Comparison of ENCODE assay signal across 8 cellular contexts in the genomic region with DNA sequence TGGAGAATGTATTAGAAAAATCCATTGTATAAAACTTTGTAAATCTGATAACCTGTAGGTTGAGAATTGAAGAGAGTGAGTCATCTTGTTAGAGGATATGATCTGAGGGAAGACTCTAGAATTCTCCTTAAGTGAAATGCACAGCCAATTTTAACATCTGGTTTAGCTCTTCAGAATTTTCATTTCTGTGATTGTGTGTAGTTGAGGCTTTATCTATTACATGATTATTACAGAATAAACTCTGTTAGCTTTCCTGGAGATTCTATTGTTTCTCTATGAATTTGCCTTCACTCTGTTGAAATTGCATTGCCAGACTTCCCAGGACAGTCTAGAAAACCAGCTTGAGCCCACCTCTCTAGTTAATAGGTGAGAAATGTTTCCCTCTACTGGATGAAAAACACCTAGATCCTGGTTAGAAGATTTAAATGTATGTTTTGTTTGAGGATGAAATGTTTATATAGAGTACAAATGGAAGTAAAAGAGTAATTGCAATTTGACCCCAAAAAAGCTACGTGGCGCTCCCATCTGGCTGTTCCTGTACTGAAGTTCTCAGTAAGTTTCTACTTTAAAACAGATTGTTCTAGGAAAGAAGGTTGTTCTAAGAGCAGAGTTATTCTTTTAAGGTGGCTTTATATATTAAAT. TPM values are rescaled to one million over a fixed set of nuclear protein-coding genes. Genes with fewer than 3 reads are reported as not detected.
A peak's percentile ranks its signal among the peaks of the same experiment; 100 is the strongest.
DNase-seq lines count a peak whose midpoint lies in the region; ATAC-seq and TF ChIP-seq lines count a peak whose summit lies in the region.

No MANE protein-coding gene starts in this region.

- H3K4me1 Mint-ChIP-seq in activated CD8-positive, alpha-beta T cell treated with anti-CD3 and anti-CD28 coated beads, Interleukin-2, amount 10 ng/mL, durations not matched to agents 7 days and 5 days (ENCODE audit: low read depth): peaks cover 47% of the 10 kb centered on the region

- no peak overlapping the region for H3K27ac ChIP-seq in iPS-18a (ENCODE audit: low read length)
- H3K27ac ChIP-seq in thoracic aorta: peak overlapping the region; percentile 29 to 91

- peak overlapping the region; percentile 99 for H3K4me3 Mint-ChIP-seq in activated CD8-positive, alpha-beta T cell treated with anti-CD3 and anti-CD28 coated beads, Interleukin-2, amount 10 ng/mL, durations not matched to agents 7 days and 5 days

- H3K9ac ChIP-seq in iPS-18a (ENCODE audit: low read length): peak overlapping the region; percentile 84

- DNase-seq in DMS153 (lab: John Stamatoyannopoulos, UW) (peak; percentile 41), thoracic aorta (ENCODE audit: low spot score) (no peak), OCI-M2 (lab: John Stamatoyannopoulos, UW; ENCODE audit: unreplicated experiment) (no peak), GF-D8 (lab: John Stamatoyannopoulos, UW) (no peak)
- DNase-seq in Jurkat, Clone E6-1 (ENCODE audit: low read depth, low spot score): peak; percentile 24
- no peak for DNase-seq in activated CD8-positive, alpha-beta T cell treated with anti-CD3 and anti-CD28 coated beads, Interleukin-2, amount 10 ng/mL, durations not matched to agents 7 days and 5 days

- H3K9me3 ChIP-seq in iPS-18a (ENCODE audit: control insufficient read depth, low read depth, low read length) (no peaks in the 10 kb centered on the region), thoracic aorta (no peaks in the 10 kb centered on the region)

- no peak overlapping the region for H3K4me3 ChIP-seq in Jurkat, Clone E6-1 (ENCODE audit: low read length)
- H3K4me3 ChIP-seq in iPS-18a (ENCODE audit: low read length) (peak overlapping the region; percentile 88), thoracic aorta (peak overlapping the region; percentile 86)

- H3K36me3 ChIP-seq in iPS-18a (ENCODE audit: control insufficient read depth, low read depth, low read length) (no peaks in the 10 kb centered on the region), thoracic aorta (no peaks in the 10 kb centered on the region)

- H3K4me1 ChIP-seq in iPS-18a (ENCODE audit: control insufficient read depth, low read depth, low read length) (peaks cover 33% of the 10 kb centered on the region), thoracic aorta (ENCODE audit: control insufficient read depth in 1 of 2, low read depth in 2 of 2) (peaks cover 23 to 54% of the 10 kb centered on the region in 2 donors)

- H3K27me3 ChIP-seq in iPS-18a (ENCODE audit: control insufficient read depth, insufficient read depth, low read length) (no peaks in the 10 kb centered on the region), thoracic aorta (replicated peaks; ENCODE audit: insufficient read depth) (no peaks in the 10 kb centered on the region)

- POLR2A ChIA-PET in activated CD8-positive, alpha-beta T cell treated with anti-CD3 and anti-CD28 coated beads, Interleukin-2, amount 10 ng/mL, durations not matched to agents 7 days and 5 days (lab: Charles Lee): interaction anchor here (0.7 kb wide), 1 partner anchor 194 kb away, joined by 4 read pairs; no protein-coding TSS in a partner anchor

- ATAC-seq in activated CD8-positive, alpha-beta T cell treated with anti-CD3 and anti-CD28 coated beads, Interleukin-2, amount 10 ng/mL, durations not matched to agents 7 days and 5 days: no peak
- no peak for ATAC-seq in thoracic aorta (ENCODE audit: insufficient number of reproducible peaks, low FRiP score, low read depth)
- no peak for ATAC-seq in HG03469 (IDR thresholded peaks at IDR 0.05; ENCODE audit: unreplicated experiment)

- H3K27me3 Mint-ChIP-seq in activated CD8-positive, alpha-beta T cell treated with anti-CD3 and anti-CD28 coated beads, Interleukin-2, amount 10 ng/mL, durations not matched to agents 7 days and 5 days (ENCODE audit: low read depth): no peaks in the 10 kb centered on the region

- H3K36me3 Mint-ChIP-seq in activated CD8-positive, alpha-beta T cell treated with anti-CD3 and anti-CD28 coated beads, Interleukin-2, amount 10 ng/mL, durations not matched to agents 7 days and 5 days (ENCODE audit: low read depth): peaks cover 28% of the 10 kb centered on the region

- peak overlapping the region; percentile 62 for H3K27ac Mint-ChIP-seq in activated CD8-positive, alpha-beta T cell treated with anti-CD3 and anti-CD28 coated beads, Interleukin-2, amount 10 ng/mL, durations not matched to agents 7 days and 5 days

- TF ChIP-seq CTCF in thoracic aorta (IDR thresholded peaks at IDR 0.05): no peak

- CTCF ChIA-PET in activated CD8-positive, alpha-beta T cell treated with anti-CD3 and anti-CD28 coated beads, Interleukin-2, amount 10 ng/mL, durations not matched to agents 7 days and 5 days (lab: Charles Lee): interaction anchor here (0.7 to 5.3 kb wide), 31 partner anchors 10 to 722 kb away, joined by 3 to 54 read pairs (median 4); no protein-coding TSS in a partner anchor

- no peaks in the 10 kb centered on the region for H3K9me3 Mint-ChIP-seq in activated CD8-positive, alpha-beta T cell treated with anti-CD3 and anti-CD28 coated beads, Interleukin-2, amount 10 ng/mL, durations not matched to agents 7 days and 5 days (ENCODE audit: insufficient read depth)

RNA-seq across cellular contexts. Expression of a gene that starts 2.9 kb away (rescaled TPM):
- 22.1 TPM for polyA plus RNA-seq in Jurkat, Clone E6-1 (2012; ENCODE audit: insufficient read depth, insufficient read length)
- 10 to 100 TPM; 56.3 to 61.0 TPM for total RNA-seq in activated CD8-positive, alpha-beta T cell treated with anti-CD3 and anti-CD28 coated beads, Interleukin-2, amount 10 ng/mL, durations not matched to agents 7 days and 5 days
- 100 to 1,000 TPM in 1 of 2 donors, 10 to 100 TPM in 1; 91.1 to 178 TPM for total RNA-seq in thoracic aorta

Comparison
In these comparisons a context has a peak if more than half of its experiments do, and no peak if none do; other contexts are left out.
1. DNase-seq: peak in DMS153 (single experiment) and Jurkat, Clone E6-1 (single experiment); none in activated CD8-positive, alpha-beta T cell treated with anti-CD3 and anti-CD28 coated beads, Interleukin-2, amount 10 ng/mL, durations not matched to agents 7 days and 5 days (single experiment), thoracic aorta (single experiment), OCI-M2 (single experiment) and GF-D8 (single experiment).